Comparison of ENCODE assay signal across 14 cellular contexts in genomic region chr5:132629230-132629944, GRCh38. TPM values are rescaled to one million over a fixed set of nuclear protein-coding genes. Genes with fewer than 3 reads are reported as not detected.
A peak's percentile ranks its signal among the peaks of the same experiment; 100 is the strongest.
DNase-seq lines count a peak whose midpoint lies in the region; ATAC-seq and TF ChIP-seq lines count a peak whose summit lies in the region.
"Had no signal": no experiment of that assay in that cellular context is flagged by ENCODE, and none has a peak within 500 bp of the region (broad histone marks: within the 10 kb centered on the region; RNA-seq: fewer than 3 reads in every experiment).

No MANE protein-coding gene starts in this region.

- no peaks in the 10 kb centered on the region for H3K4me1 ChIP-seq in lower lobe of right lung

- peak overlapping the region; percentile 43 for H3K27ac Mint-ChIP-seq in T-helper 17 cell
- H3K27ac Mint-ChIP-seq in Calu3 (ENCODE audit: unreplicated experiment), result no peak overlapping the region

- no peaks in the 10 kb centered on the region for H3K9me3 Mint-ChIP-seq in Calu3 (ENCODE audit: low read depth, unreplicated experiment)
- H3K9me3 Mint-ChIP-seq: immature natural killer cell had no signal

- ATAC-seq in GM18868 (IDR thresholded peaks at IDR 0.05; ENCODE audit: unreplicated experiment) (peak; percentile 88), HG02798 (IDR thresholded peaks at IDR 0.05; ENCODE audit: poor library complexity, unreplicated experiment) (peak; percentile 77), T-helper 17 cell (no peak), lower lobe of right lung (no peak)

- BruUV-seq in Calu3 (replicated peaks; lab: Mats Ljungman, UMichigan), result no TSS peak

- TF ChIP-seq CTCF in GM06990 (IDR thresholded peaks at IDR 0.05; ENCODE audit: insufficient read depth, low read length, poor library complexity, severe bottlenecking), result no peak
- no peak for TF ChIP-seq CTCF in lower lobe of right lung (IDR thresholded peaks at IDR 0.05)
- TF ChIP-seq CTCF in Calu3 (IDR thresholded peaks at IDR 0.05; ENCODE audit: unreplicated experiment), result no peak

- no peak overlapping the region for H3K4me3 Mint-ChIP-seq in T-helper 17 cell
- no peak overlapping the region for H3K4me3 Mint-ChIP-seq in Calu3 (ENCODE audit: low read depth, unreplicated experiment)
- H3K4me3 Mint-ChIP-seq: immature natural killer cell had no signal

- H3K4me3 ChIP-seq in GM06990 (replicated peaks; ENCODE audit: low read depth, low read length), result 0 out of 2 replicates have a peak overlapping the region, but pooled peaks have one; percentile 15
- no peak overlapping the region for H3K4me3 ChIP-seq in lower lobe of right lung

- no peak overlapping the region for H3K27ac ChIP-seq in lower lobe of right lung

- CTCF ChIA-PET in Calu3 (lab: Charles Lee), result interaction anchor here (0.7 kb wide), 1 partner anchor 856 kb away, joined by 3 read pairs; no protein-coding TSS in a partner anchor

- peaks cover 24% of the 10 kb centered on the region for H3K4me1 Mint-ChIP-seq in T-helper 17 cell
- H3K4me1 Mint-ChIP-seq in Calu3 (ENCODE audit: low read depth, unreplicated experiment), result no peaks in the 10 kb centered on the region

- intact Hi-C loops in lower lobe of right lung (cut with DNase I) (no loop called here), Calu3 (cut with micrococcal nuclease; ENCODE audit: unreplicated experiment) (no loop called here)

- H3K36me3 Mint-ChIP-seq in T-helper 17 cell (ENCODE audit: low read depth) (peaks cover 12% of the 10 kb centered on the region), Calu3 (ENCODE audit: insufficient read depth, unreplicated experiment) (peaks cover 3% of the 10 kb centered on the region)

- H3K9me3 ChIP-seq in T-helper 17 cell (ENCODE audit: control insufficient read depth, low read length, poor library complexity, severe bottlenecking), result no peaks in the 10 kb centered on the region
- H3K9me3 ChIP-seq in lower lobe of right lung, result no peaks in the 10 kb centered on the region

- DNase-seq in GM06990 (ENCODE audit: extremely low read depth, insufficient read length) (peak; percentile 47), T-helper 17 cell (no peak), NCI-H1048 (lab: John Stamatoyannopoulos, UW) (no peak), lower lobe of right lung (no peak), Calu3 (no peak)
- DNase-seq in stimulated activated CD4-positive, alpha-beta T cell treated with anti-CD3 and anti-CD28 coated beads, Interleukin-12 subunit alpha, Interleukin-12 subunit beta, amount 100 ng/mL, for 4 hours, result no peak
- DNase-seq: activated CD4-positive, alpha-beta T cell treated with anti-CD3 and anti-CD28 coated beads, Interleukin-2, amount 50 U/mL, for 1 hour; C1 segment of cervical spinal cord; erythroblast; immature natural killer cell; NCI-H524 had no signal

- H3K27me3 Mint-ChIP-seq in T-helper 17 cell (no peaks in the 10 kb centered on the region), Calu3 (ENCODE audit: unreplicated experiment) (no peaks in the 10 kb centered on the region)

- H3K27me3 ChIP-seq in GM06990 (replicated peaks; ENCODE audit: control insufficient read depth, insufficient read depth, low read length) (no peaks in the 10 kb centered on the region), lower lobe of right lung (ENCODE audit: low read depth) (no peaks in the 10 kb centered on the region)

- H3K36me3 ChIP-seq in GM06990 (ENCODE audit: control insufficient read depth, insufficient read depth, low read length), result no peaks in the 10 kb centered on the region; the same call in none of the 2 replicates
- peaks cover 21% of the 10 kb centered on the region for H3K36me3 ChIP-seq in lower lobe of right lung

RNA-seq across cellular contexts. Expression of gene IL13, which starts 28.6 kb away (rescaled TPM):
- total RNA-seq in T-helper 17 cell (under 1 TPM in 1 of 2 donors, not detected in 1; 0.20 TPM), lower lobe of right lung (not detected), Calu3 (2022) (not detected in 2 replicates)
- total RNA-seq: LHCN-M2 had no signal

RNA-seq across cellular contexts. Expression of gene IL4, which starts 44.4 kb away (rescaled TPM):
- total RNA-seq in T-helper 17 cell (not detected), lower lobe of right lung (not detected), Calu3 (2022) (not detected in 2 replicates)
- total RNA-seq: LHCN-M2 had no signal

Comparison
In these comparisons a context has a peak if more than half of its experiments do, and no peak if none do; other contexts are left out.
1. ATAC-seq: peak in GM18868 (single experiment) and HG02798 (single experiment); none in T-helper 17 cell (single experiment) and lower lobe of right lung (0 of 2).